In the genomic region with DNA sequence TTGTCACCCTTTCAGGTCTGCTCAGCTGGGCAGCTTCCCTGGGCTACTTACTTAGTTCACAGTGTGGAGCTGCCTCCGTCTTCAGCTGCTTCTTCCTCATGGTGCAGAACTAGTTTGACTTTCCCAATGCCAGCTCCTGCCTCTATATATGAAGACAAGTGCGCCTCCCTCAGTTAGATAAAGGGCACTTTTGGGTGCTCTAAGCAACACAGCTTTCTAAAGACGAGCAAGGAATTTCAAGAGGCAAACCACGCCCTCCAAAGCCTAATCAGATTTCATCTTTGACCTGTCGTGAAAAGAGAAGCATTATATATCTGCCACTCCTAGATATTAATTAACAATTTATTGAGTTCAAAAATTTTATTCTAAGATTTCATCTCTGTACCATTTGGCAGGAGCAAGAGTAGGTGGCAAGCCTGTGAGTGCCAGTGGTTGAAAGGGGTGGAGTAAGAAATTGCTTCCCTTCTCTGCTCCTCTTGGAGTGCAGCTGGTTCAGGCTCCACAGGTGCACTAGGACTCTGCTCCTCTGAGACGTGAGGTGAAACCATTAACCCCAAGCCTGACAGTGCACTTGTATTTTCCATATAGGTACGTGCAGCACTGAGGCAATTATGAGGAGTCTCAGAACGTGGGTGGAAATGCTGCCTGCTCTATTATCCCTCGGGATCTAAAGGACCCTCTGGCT, we compare ENCODE assay signal across 1 cellular context.
TF ChIP-seq lines count a peak whose summit lies in the region.

No MANE protein-coding gene starts in this region.

TF ChIP-seq in liver, 16 proteins besides CTCF, POLR2A, EP300 and RAD21 (continued from another document):
- TF ChIP-seq, protein P1, sequence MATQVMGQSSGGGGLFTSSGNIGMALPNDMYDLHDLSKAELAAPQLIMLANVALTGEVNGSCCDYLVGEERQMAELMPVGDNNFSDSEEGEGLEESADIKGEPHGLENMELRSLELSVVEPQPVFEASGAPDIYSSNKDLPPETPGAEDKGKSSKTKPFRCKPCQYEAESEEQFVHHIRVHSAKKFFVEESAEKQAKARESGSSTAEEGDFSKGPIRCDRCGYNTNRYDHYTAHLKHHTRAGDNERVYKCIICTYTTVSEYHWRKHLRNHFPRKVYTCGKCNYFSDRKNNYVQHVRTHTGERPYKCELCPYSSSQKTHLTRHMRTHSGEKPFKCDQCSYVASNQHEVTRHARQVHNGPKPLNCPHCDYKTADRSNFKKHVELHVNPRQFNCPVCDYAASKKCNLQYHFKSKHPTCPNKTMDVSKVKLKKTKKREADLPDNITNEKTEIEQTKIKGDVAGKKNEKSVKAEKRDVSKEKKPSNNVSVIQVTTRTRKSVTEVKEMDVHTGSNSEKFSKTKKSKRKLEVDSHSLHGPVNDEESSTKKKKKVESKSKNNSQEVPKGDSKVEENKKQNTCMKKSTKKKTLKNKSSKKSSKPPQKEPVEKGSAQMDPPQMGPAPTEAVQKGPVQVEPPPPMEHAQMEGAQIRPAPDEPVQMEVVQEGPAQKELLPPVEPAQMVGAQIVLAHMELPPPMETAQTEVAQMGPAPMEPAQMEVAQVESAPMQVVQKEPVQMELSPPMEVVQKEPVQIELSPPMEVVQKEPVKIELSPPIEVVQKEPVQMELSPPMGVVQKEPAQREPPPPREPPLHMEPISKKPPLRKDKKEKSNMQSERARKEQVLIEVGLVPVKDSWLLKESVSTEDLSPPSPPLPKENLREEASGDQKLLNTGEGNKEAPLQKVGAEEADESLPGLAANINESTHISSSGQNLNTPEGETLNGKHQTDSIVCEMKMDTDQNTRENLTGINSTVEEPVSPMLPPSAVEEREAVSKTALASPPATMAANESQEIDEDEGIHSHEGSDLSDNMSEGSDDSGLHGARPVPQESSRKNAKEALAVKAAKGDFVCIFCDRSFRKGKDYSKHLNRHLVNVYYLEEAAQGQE (IDR thresholded peaks at IDR 0.05): no peak
- TF ChIP-seq GABPA (IDR thresholded peaks at IDR 0.05 in 1 of 2, conservative IDR thresholded peaks at IDR 0.05 in 1 of 2) (no peak), NR2F2 (IDR thresholded peaks at IDR 0.05) (no peak), FOXA2 (IDR thresholded peaks at IDR 0.05) (no peak)
